8 cellular contexts compared by ENCODE assay signal in genomic region chr9:21160178-21160577, GRCh38.
DNase-seq lines count a peak whose midpoint lies in the region; ATAC-seq and TF ChIP-seq lines count a peak whose summit lies in the region.

No MANE protein-coding gene starts in this region.

- no peak for TF ChIP-seq CTCF in GM13977 (IDR thresholded peaks at IDR 0.05; ENCODE audit: extremely low read depth, insufficient read depth, missing control alignments)

- H3K36me3 ChIP-seq in effector memory CD4-positive, alpha-beta T cell (ENCODE audit: control insufficient read depth, insufficient read depth, low read length) = no peaks in the 10 kb centered on the region

- H3K9me3 ChIP-seq in effector memory CD4-positive, alpha-beta T cell (ENCODE audit: control insufficient read depth, low read length) = no peaks in the 10 kb centered on the region

- H3K27ac ChIP-seq in effector memory CD4-positive, alpha-beta T cell (ENCODE audit: insufficient read depth, low read length, poor library complexity, severe bottlenecking) = no peak overlapping the region

- DNase-seq in ELF-1 (ENCODE audit: low read depth, low spot score) = peak; percentile 43
- peak in 2 of 3 donors; percentile 9 to 20 for DNase-seq in effector memory CD4-positive, alpha-beta T cell
- no peak for DNase-seq in NCI-H2029 (lab: John Stamatoyannopoulos, UW)
- no peak for DNase-seq in anterior cingulate cortex (lab: John Stamatoyannopoulos, UW)
- no peak for DNase-seq in GOT3 (lab: John Stamatoyannopoulos, UW)
- DNase-seq in GM13977 (ENCODE audit: low spot score) = no peak

- H3K4me1 ChIP-seq in effector memory CD4-positive, alpha-beta T cell (ENCODE audit: control insufficient read depth, insufficient read depth, low read length, poor library complexity, severe bottlenecking) = peaks cover 3% of the 10 kb centered on the region

- peak; percentile 95 for ATAC-seq in GM21381 (IDR thresholded peaks at IDR 0.05; ENCODE audit: unreplicated experiment)
- ATAC-seq in HG03571 (IDR thresholded peaks at IDR 0.05; ENCODE audit: unreplicated experiment) = peak; percentile 89

- H3K27me3 ChIP-seq in effector memory CD4-positive, alpha-beta T cell (replicated peaks; ENCODE audit: control insufficient read depth, insufficient read depth, low read length, poor library complexity, severe bottlenecking) = no peaks in the 10 kb centered on the region

- H3K4me3 ChIP-seq in effector memory CD4-positive, alpha-beta T cell (ENCODE audit: insufficient read depth, low read depth, low read length, poor library complexity, severe bottlenecking) = no peak overlapping the region

- in situ Hi-C loops in GM13977 (cut with MboI; ENCODE audit: low pct_unique_long_range_greater_than_20kb, low sequenced_read_pairs, unreplicated experiment) = no loop called here

Comparison
In these comparisons a context has a peak if more than half of its experiments do, and no peak if none do; other contexts are left out.
1. DNase-seq: peak in ELF-1 (single experiment) and effector memory CD4-positive, alpha-beta T cell (2 of 3); none in NCI-H2029 (single experiment), anterior cingulate cortex (0 of 58), GOT3 (single experiment) and GM13977 (single experiment).